23 cellular contexts compared by ENCODE assay signal in genomic region chr2:33077841-33078240, GRCh38.
DNase-seq lines count a peak whose midpoint lies in the region; ATAC-seq and TF ChIP-seq lines count a peak whose summit lies in the region.
"Had no signal": no experiment of that assay in that cellular context is flagged by ENCODE, and none has a peak within 500 bp of the region (broad histone marks: within the 10 kb centered on the region; RNA-seq: fewer than 3 reads in every experiment).

No MANE protein-coding gene starts in this region.

- no peak overlapping the region for H3K4me3 ChIP-seq in psoas muscle
- H3K4me3 ChIP-seq: adrenal gland, GM12878, K562, MG63, smooth muscle cell had no signal

- no peak for TF ChIP-seq CTCF in psoas muscle (IDR thresholded peaks at IDR 0.05)

- H3K36me3 Mint-ChIP-seq in T-helper 17 cell (ENCODE audit: low read depth), result no peaks in the 10 kb centered on the region
- H3K36me3 Mint-ChIP-seq: naive thymus-derived CD8-positive, alpha-beta T cell had no signal

- no peaks in the 10 kb centered on the region for H3K4me1 ChIP-seq in psoas muscle
- H3K4me1 ChIP-seq: adrenal gland had no signal

- WGBS in psoas muscle, 3 donors, result 61 to 65% (median 62%) methylated on average over 4 of the region's 4 CpGs

- intact Hi-C loops in psoas muscle (cut with DNase I), result no loop called here

- peaks cover 39% of the 10 kb centered on the region for H3K27me3 Mint-ChIP-seq in T-helper 17 cell

- no peaks in the 10 kb centered on the region for H3K36me3 ChIP-seq in psoas muscle (ENCODE audit: insufficient read depth in 1 of 2, low read depth in 1 of 2)
- H3K36me3 ChIP-seq: adrenal gland, brain microvascular endothelial cell, MG63 had no signal

- ATAC-seq in HG03378 (IDR thresholded peaks at IDR 0.05; ENCODE audit: unreplicated experiment) (peak; percentile 56), T-helper 17 cell (peak; percentile 32), psoas muscle (peak in 3 of 4 donors; percentile 17 to 57 (median 30)), GM18511 (IDR thresholded peaks at IDR 0.05; ENCODE audit: unreplicated experiment) (no peak), GM21360 (IDR thresholded peaks at IDR 0.05; ENCODE audit: unreplicated experiment) (no peak)
- ATAC-seq: GM12878; K562; left lobe of liver; naive thymus-derived CD8-positive, alpha-beta T cell had no signal

- no peak overlapping the region for H3K27ac Mint-ChIP-seq in T-helper 17 cell
- H3K27ac Mint-ChIP-seq: activated T-cell treated with anti-CD3 and anti-CD28 coated beads, Interleukin-2, amount 50 U/mL, for 24 hours; naive thymus-derived CD8-positive, alpha-beta T cell had no signal

- peak; percentile 62 for DNase-seq in NCI-H2171 treated with DMSO at 0.1 percent for 48 hours (lab: John Stamatoyannopoulos, UW)
- no peak for DNase-seq in NCI-H2171 (lab: John Stamatoyannopoulos, UW)
- no peak for DNase-seq in T-helper 17 cell
- no peak for DNase-seq in psoas muscle
- no peak for DNase-seq in NCI-H524 (lab: John Stamatoyannopoulos, UW)
- DNase-seq: activated T-cell treated with anti-CD3 and anti-CD28 coated beads, Interleukin-2, amount 50 U/mL, for 24 hours; adrenal gland; brain microvascular endothelial cell; effector memory CD4-positive, alpha-beta T cell; foreskin melanocyte; MG63; naive thymus-derived CD8-positive, alpha-beta T cell; NCI-H1694; NCI-H226; SHP77 treated with DMSO at 0.1 percent for 48 hours; stimulated activated CD4-positive, alpha-beta T cell treated with anti-CD3 and anti-CD28 coated beads, Interleukin-2, amount 100 ng/mL, for 24 hours had no signal

- no peaks in the 10 kb centered on the region for H3K27me3 ChIP-seq in psoas muscle (ENCODE audit: insufficient read depth in 3 of 3, low read length in 2 of 3)
- H3K27me3 ChIP-seq: adrenal gland, brain microvascular endothelial cell, MG63 had no signal

- no peak overlapping the region for H3K4me3 Mint-ChIP-seq in T-helper 17 cell
- H3K4me3 Mint-ChIP-seq: activated T-cell treated with anti-CD3 and anti-CD28 coated beads, Interleukin-2, amount 50 U/mL, for 24 hours had no signal

- peak overlapping the region; percentile 8 for H3K27ac ChIP-seq in psoas muscle
- H3K27ac ChIP-seq: adrenal gland, brain microvascular endothelial cell had no signal

- H3K9me3 ChIP-seq in T-helper 17 cell (ENCODE audit: control insufficient read depth, low read length, poor library complexity, severe bottlenecking) (no peaks in the 10 kb centered on the region), psoas muscle (no peaks in the 10 kb centered on the region)
- H3K9me3 ChIP-seq: adrenal gland, MG63 had no signal

- H3K4me1 Mint-ChIP-seq in T-helper 17 cell, result no peaks in the 10 kb centered on the region

Comparison
In these comparisons a context has a peak if more than half of its experiments do, and no peak if none do; other contexts are left out.
1. ATAC-seq: peak in HG03378 (single experiment), T-helper 17 cell (single experiment) and psoas muscle (3 of 4); none in GM18511 (single experiment) and GM21360 (single experiment).